Comparison of ENCODE assay signal across 29 cellular contexts in the genomic region with DNA sequence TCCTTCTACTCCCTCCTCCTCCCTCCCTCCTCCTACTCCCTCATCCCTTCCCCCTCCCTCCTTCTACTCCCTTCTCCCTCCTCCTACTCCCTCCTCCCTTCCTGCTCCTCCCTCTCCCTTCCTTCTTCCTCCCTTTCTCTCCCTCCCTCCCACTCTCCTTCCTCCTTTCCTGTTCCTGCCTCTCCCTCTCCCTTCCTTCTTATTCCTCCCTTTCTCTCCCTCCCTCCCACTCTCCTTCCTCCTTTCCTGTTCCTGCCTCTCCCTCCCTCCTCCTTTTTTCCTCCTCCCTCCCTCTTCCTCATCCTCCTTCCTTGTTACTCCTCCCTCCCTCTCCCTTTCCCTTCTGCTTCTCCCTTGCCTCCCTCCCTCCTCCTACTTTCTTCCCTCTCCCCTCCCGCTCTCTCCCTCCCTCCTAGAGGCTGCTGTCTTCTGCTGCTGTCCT. TPM values are rescaled to one million over a fixed set of nuclear protein-coding genes. Genes with fewer than 3 reads are reported as not detected.
"Had no signal": no experiment of that assay in that cellular context is flagged by ENCODE, and none has a peak within 500 bp of the region (broad histone marks: within the 10 kb centered on the region; RNA-seq: fewer than 3 reads in every experiment).

No MANE protein-coding gene starts in this region.

- FAIRE-seq: islet of Langerhans, kidney had no signal

- H3K27ac Mint-ChIP-seq: mesothelial cell of epicardium; naive B cell; natural killer cell; progenitor cell of endocrine pancreas; stimulated activated effector memory CD8-positive, alpha-beta T cell treated with anti-CD3 and anti-CD28 coated beads, Interleukin-12 subunit alpha, Interleukin-12 subunit beta, amount 100 ng/mL, for 72 hours; stimulated activated naive CD8-positive, alpha-beta T cell treated with anti-CD3 and anti-CD28 coated beads, Interleukin-15, Interleukin-2, amounts not matched to agents 100 ng/mL and 50 ng/mL, for 24 hours had no signal

- H3K27me3 ChIP-seq: neutrophil, right atrium auricular region, right lobe of liver, suprapubic skin, uterus had no signal

- H3K4me1 ChIP-seq: left lung, parathyroid adenoma, right atrium auricular region, right lobe of liver, tibial artery, uterus had no signal

- ATAC-seq: natural killer cell; right lobe of liver; stimulated activated effector memory CD8-positive, alpha-beta T cell treated with anti-CD3 and anti-CD28 coated beads, Interleukin-12 subunit alpha, Interleukin-12 subunit beta, amount 100 ng/mL, for 72 hours had no signal

- H3K27me3 Mint-ChIP-seq: stimulated activated naive CD8-positive, alpha-beta T cell treated with anti-CD3 and anti-CD28 coated beads, Interleukin-15, Interleukin-2, amounts not matched to agents 100 ng/mL and 50 ng/mL, for 24 hours had no signal

- H3K4me3 ChIP-seq: left lung, lung, right atrium auricular region, right lobe of liver, smooth muscle cell, suprapubic skin, thoracic aorta, tibial artery, uterus had no signal

- H3K9me3 Mint-ChIP-seq: immature natural killer cell; mesothelial cell of epicardium; naive B cell; natural killer cell; stimulated activated effector memory CD8-positive, alpha-beta T cell treated with anti-CD3 and anti-CD28 coated beads, Interleukin-12 subunit alpha, Interleukin-12 subunit beta, amount 100 ng/mL, for 72 hours; stimulated activated naive CD8-positive, alpha-beta T cell treated with anti-CD3 and anti-CD28 coated beads, Interleukin-15, Interleukin-2, amounts not matched to agents 100 ng/mL and 50 ng/mL, for 24 hours had no signal

- H2AFZ ChIP-seq: parathyroid adenoma had no signal

- H3K4me2 ChIP-seq: smooth muscle cell had no signal

- H3K36me3 Mint-ChIP-seq: immature natural killer cell; mesothelial cell of epicardium; naive B cell; natural killer cell; stimulated activated effector memory CD8-positive, alpha-beta T cell treated with anti-CD3 and anti-CD28 coated beads, Interleukin-12 subunit alpha, Interleukin-12 subunit beta, amount 100 ng/mL, for 72 hours had no signal

- DNase-seq: hypothalamus; immature natural killer cell; kidney; left colon; mesendoderm; naive B cell; natural killer cell; occipital lobe; right lobe of liver; stimulated activated CD4-positive, alpha-beta T cell treated with anti-CD3 and anti-CD28 coated beads, Interleukin-12 subunit alpha, Interleukin-12 subunit beta, amount 100 ng/mL, for 4 hours; stimulated activated CD4-positive, alpha-beta T cell treated with anti-CD3 and anti-CD28 coated beads, Interleukin-15, amount 100 ng/mL, for 24 hours; stimulated activated CD4-positive, alpha-beta T cell treated with anti-CD3 and anti-CD28 coated beads, Interleukin-4, amount 100 ng/mL, for 24 hours; stimulated activated naive CD4-positive, alpha-beta T cell; tibial artery; trophoblast cell; uterus had no signal

- H3K9ac ChIP-seq: parathyroid adenoma had no signal

- H3K36me3 ChIP-seq: left lung, neutrophil, right atrium auricular region, right lobe of liver, suprapubic skin, thoracic aorta, tibial artery, uterus had no signal

- H3K4me1 Mint-ChIP-seq: immature natural killer cell; naive B cell; natural killer cell; stimulated activated effector memory CD8-positive, alpha-beta T cell treated with anti-CD3 and anti-CD28 coated beads, Interleukin-12 subunit alpha, Interleukin-12 subunit beta, amount 100 ng/mL, for 72 hours had no signal

- H3K79me2 ChIP-seq: parathyroid adenoma had no signal

- H3K27ac ChIP-seq: left lung, neutrophil, parathyroid adenoma, right atrium auricular region, right lobe of liver, suprapubic skin, thoracic aorta, tibial artery, uterus had no signal

- H3K4me3 Mint-ChIP-seq: immature natural killer cell; mesothelial cell of epicardium; natural killer cell; stimulated activated effector memory CD8-positive, alpha-beta T cell treated with anti-CD3 and anti-CD28 coated beads, Interleukin-12 subunit alpha, Interleukin-12 subunit beta, amount 100 ng/mL, for 72 hours; stimulated activated naive CD8-positive, alpha-beta T cell treated with anti-CD3 and anti-CD28 coated beads, Interleukin-15, Interleukin-2, amounts not matched to agents 100 ng/mL and 50 ng/mL, for 24 hours had no signal

- H3K9me3 ChIP-seq: left lung, neutrophil, right atrium auricular region, right lobe of liver, suprapubic skin, thoracic aorta, tibial artery, uterus had no signal

RNA-seq across cellular contexts. Expression of a gene that starts 41.2 kb away (rescaled TPM):
- total RNA-seq: natural killer cell had no signal
- polyA plus RNA-seq: immature natural killer cell had no signal
